11 cellular contexts compared by ENCODE assay signal in the genomic region with DNA sequence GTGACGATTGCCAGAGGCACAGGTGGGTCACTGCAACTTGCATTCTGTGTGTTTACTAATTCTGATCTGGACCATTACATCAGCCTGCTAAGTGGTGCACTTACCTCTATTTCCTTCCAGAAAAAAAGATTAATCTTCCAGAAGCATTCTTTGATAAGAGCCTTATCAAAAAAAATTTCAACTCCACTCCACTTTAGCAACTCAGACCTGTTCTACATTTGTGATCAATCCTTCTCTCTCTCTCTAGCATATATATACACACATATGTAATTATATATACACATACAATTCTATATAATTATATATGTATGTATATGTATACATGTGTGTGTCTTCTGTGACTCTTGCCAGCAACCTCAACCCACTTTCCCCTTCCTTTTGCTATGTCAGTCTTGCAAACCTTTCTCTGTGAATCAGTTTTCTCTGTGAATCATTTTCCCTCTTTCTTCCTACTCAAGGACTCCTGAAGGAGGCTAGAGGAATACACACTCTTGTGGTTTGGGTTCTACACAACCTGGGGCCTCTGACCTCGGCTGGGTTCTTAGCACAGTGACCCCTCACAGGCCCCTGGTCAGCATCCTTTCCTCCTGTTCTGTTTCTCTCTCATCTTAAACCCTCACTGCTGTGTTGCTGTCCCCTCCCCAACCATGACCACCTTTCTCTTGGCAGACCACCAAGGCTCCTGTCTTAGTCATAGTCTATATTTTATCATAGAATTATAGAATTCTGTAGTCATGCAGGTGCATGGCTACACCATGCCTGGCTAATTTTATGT.
A peak's percentile ranks its signal among the peaks of the same experiment; 100 is the strongest.
DNase-seq lines count a peak whose midpoint lies in the region; ATAC-seq, FAIRE-seq and TF ChIP-seq lines count a peak whose summit lies in the region.
"Had no signal": no experiment of that assay in that cellular context is flagged by ENCODE, and none has a peak within 500 bp of the region (broad histone marks: within the 10 kb centered on the region; RNA-seq: fewer than 3 reads in every experiment).

No MANE protein-coding gene starts in this region.

- H3K79me1 ChIP-seq in H9 (ENCODE audit: insufficient read depth, low read depth, low read length, poor library complexity, severe bottlenecking) = no peaks in the 10 kb centered on the region

- no peak overlapping the region for H3K27ac ChIP-seq in H9 (ENCODE audit: insufficient read length, low read depth, low read length)
- peak overlapping the region; percentile 78 to 82 (median 80) for H3K27ac ChIP-seq in gastroesophageal sphincter
- H3K27ac ChIP-seq in small intestine (ENCODE audit: low read depth in 1 of 2, low read length in 1 of 2) = peak overlapping the region; percentile 91 to 92

- H3K36me3 Mint-ChIP-seq in H9 (ENCODE audit: insufficient read depth in 1 of 3, low read depth in 3 of 3) (peaks cover 14 to 27% (median 20%) of the 10 kb centered on the region in 3 experiments), T-helper 17 cell (ENCODE audit: low read depth) (peaks cover 4% of the 10 kb centered on the region)

- DNase-seq in H9 (no peak), T-helper 17 cell (no peak), small intestine (no peak), DMS53 (lab: John Stamatoyannopoulos, UW) (no peak), DMS53 treated with DMSO at 0.1 percent for 48 hours (lab: John Stamatoyannopoulos, UW; ENCODE audit: unreplicated experiment) (no peak)
- no peak for DNase-seq in stimulated activated CD4-positive, alpha-beta T cell treated with anti-CD3 and anti-CD28 coated beads, Interleukin-4, amount 100 ng/mL, for 4 hours
- DNase-seq: central memory CD4-positive, alpha-beta T cell; NCI-H1092 treated with DMSO at 0.1 percent for 48 hours had no signal

- ATAC-seq in T-helper 17 cell = no peak
- ATAC-seq in gastroesophageal sphincter = no peak
- no peak for ATAC-seq in HG02798 (IDR thresholded peaks at IDR 0.05; ENCODE audit: poor library complexity, unreplicated experiment)

- H3K27ac Mint-ChIP-seq in H9 (peak overlapping the region; percentile 16 to 97 (median 69); a peak in 2 of 7 replicates), T-helper 17 cell (peak overlapping the region; percentile 80)

- WGBS in H9 (ENCODE audit: extremely low coverage, insufficient read length, low lambda C conversion rate) = no CpG with 5 or more reads among the region's 2 CpGs
- 74 to 100% methylated on average over 1 to 2 of the region's 2 CpGs for WGBS in gastroesophageal sphincter (ENCODE audit: low coverage in 1 of 2), 2 donors
- WGBS in small intestine, 3 donors = 49 to 64% (median 52%) methylated on average over 2 of the region's 2 CpGs

- 0 out of 2 replicates have a peak overlapping the region, but pooled peaks have one; percentile 34 for H2BK15ac ChIP-seq in H9 (ENCODE audit: low read depth, low read length)

- no peaks in the 10 kb centered on the region for H4K20me1 ChIP-seq in H9 (ENCODE audit: control insufficient read depth, insufficient read depth, insufficient read length)

- no peak overlapping the region for H3K14ac ChIP-seq in H9 (ENCODE audit: insufficient read depth, low read length)

- no peak overlapping the region for H2BK20ac ChIP-seq in H9 (ENCODE audit: low read depth, low read length, poor library complexity, severe bottlenecking)

- H2BK12ac ChIP-seq in H9 (ENCODE audit: insufficient read length, low read depth, low read length) = peak overlapping the region; percentile 1

- H4K5ac ChIP-seq in H9 (ENCODE audit: insufficient read length, low read depth, low read length) = no peak overlapping the region

- H3K9me3 Mint-ChIP-seq in H9 = peaks cover 5 to 8% of the 10 kb centered on the region in 2 experiments; a peak in 4 of 5 replicates

- no peak for FAIRE-seq in small intestine (lab: Jason Lieb, UNC)
- FAIRE-seq: GM19239 had no signal

- no peaks in the 10 kb centered on the region for H3K23me2 ChIP-seq in H9 (ENCODE audit: insufficient read length, low read depth, low read length, poor library complexity, severe bottlenecking)

- H3T11ph ChIP-seq in H9 (ENCODE audit: low read length) = no peak overlapping the region

- H3K27me3 ChIP-seq in H9 (ENCODE audit: insufficient read depth, low read length) (no peaks in the 10 kb centered on the region), gastroesophageal sphincter (no peaks in the 10 kb centered on the region), small intestine (ENCODE audit: control insufficient read depth in 2 of 2, insufficient read depth in 2 of 2, low read length in 2 of 2) (no peaks in the 10 kb centered on the region)

- H3K9me3 ChIP-seq in H9 (ENCODE audit: control insufficient read depth, low read depth, low read length) = no peaks in the 10 kb centered on the region
- H3K9me3 ChIP-seq in T-helper 17 cell (ENCODE audit: control insufficient read depth, low read length, poor library complexity, severe bottlenecking) = no peaks in the 10 kb centered on the region
- no peaks in the 10 kb centered on the region for H3K9me3 ChIP-seq in gastroesophageal sphincter
- no peaks in the 10 kb centered on the region for H3K9me3 ChIP-seq in small intestine (ENCODE audit: control insufficient read depth, low read depth)

- H3K4me3 ChIP-seq in gastroesophageal sphincter = no peak overlapping the region
- no peak overlapping the region for H3K4me3 ChIP-seq in small intestine (ENCODE audit: low read depth in 1 of 2, low read length in 2 of 2)

- H3K9ac ChIP-seq in H9 (ENCODE audit: extremely low read depth, insufficient read length, low read length) = no peak overlapping the region

- H3K4ac ChIP-seq in H9 (ENCODE audit: low read depth, low read length) = no peak overlapping the region

- peak overlapping the region; percentile 5 for H4K91ac ChIP-seq in H9 (ENCODE audit: insufficient read length, low read depth, low read length)

- TF ChIP-seq POLR2A in gastroesophageal sphincter (IDR thresholded peaks at IDR 0.05) = no peak

- no peak for TF ChIP-seq EP300 in gastroesophageal sphincter (IDR thresholded peaks at IDR 0.05)

- no peak overlapping the region for H3K56ac ChIP-seq in H9 (ENCODE audit: insufficient read length, low read depth, low read length)

- H3K23ac ChIP-seq in H9 (ENCODE audit: insufficient read length, low read depth, low read length) = no peak overlapping the region

- H2BK5ac ChIP-seq in H9 (ENCODE audit: insufficient read length, low read length) = no peak overlapping the region

- H3K36me3 ChIP-seq in gastroesophageal sphincter = no peaks in the 10 kb centered on the region
- no peaks in the 10 kb centered on the region for H3K36me3 ChIP-seq in small intestine (ENCODE audit: control insufficient read depth in 2 of 2, insufficient read depth in 2 of 2, low read length in 2 of 2)

- H3K4me2 ChIP-seq in H9 (ENCODE audit: insufficient read depth, insufficient read length, low read length) = no peak overlapping the region

- no peaks in the 10 kb centered on the region for H3K79me2 ChIP-seq in H9 (ENCODE audit: insufficient read depth, low read length)

- no peak overlapping the region for H2BK120ac ChIP-seq in H9 (ENCODE audit: low read depth, low read length, poor library complexity, severe bottlenecking)

- H3K18ac ChIP-seq in H9 (ENCODE audit: insufficient read length, low read depth, low read length) = no peak overlapping the region

- no peak overlapping the region for H2AK5ac ChIP-seq in H9 (ENCODE audit: insufficient read length, low read length)

- peaks cover 30% of the 10 kb centered on the region for H3K4me1 ChIP-seq in H9 (ENCODE audit: insufficient read depth, low read length)
- peaks cover 4 to 41% (median 20%) of the 10 kb centered on the region in 3 donors for H3K4me1 ChIP-seq in gastroesophageal sphincter
- peaks cover 9 to 17% of the 10 kb centered on the region in 2 donors for H3K4me1 ChIP-seq in small intestine (ENCODE audit: control insufficient read depth in 2 of 2, insufficient read depth in 1 of 2, low read depth in 1 of 2, low read length in 1 of 2)

- no peak overlapping the region for H2AFZ ChIP-seq in H9 (ENCODE audit: low read length)

- no peaks in the 10 kb centered on the region for H3K27me3 Mint-ChIP-seq in H9 (ENCODE audit: low read depth)
- no peaks in the 10 kb centered on the region for H3K27me3 Mint-ChIP-seq in T-helper 17 cell

- H3K4me1 Mint-ChIP-seq in H9 = peaks cover 73 to 77% of the 10 kb centered on the region in 2 experiments
- peaks cover 21% of the 10 kb centered on the region for H3K4me1 Mint-ChIP-seq in T-helper 17 cell

- H3K4me3 Mint-ChIP-seq in H9 (no peak overlapping the region; a peak in 1 of 5 replicates), T-helper 17 cell (no peak overlapping the region)

- no peak overlapping the region for H4K8ac ChIP-seq in H9 (replicated peaks; ENCODE audit: insufficient read length, low read depth, low read length)

- TF ChIP-seq CTCF in H9 (conservative IDR thresholded peaks at IDR 0.05) (no peak), gastroesophageal sphincter (IDR thresholded peaks at IDR 0.05) (no peak)
